In the genomic region with DNA sequence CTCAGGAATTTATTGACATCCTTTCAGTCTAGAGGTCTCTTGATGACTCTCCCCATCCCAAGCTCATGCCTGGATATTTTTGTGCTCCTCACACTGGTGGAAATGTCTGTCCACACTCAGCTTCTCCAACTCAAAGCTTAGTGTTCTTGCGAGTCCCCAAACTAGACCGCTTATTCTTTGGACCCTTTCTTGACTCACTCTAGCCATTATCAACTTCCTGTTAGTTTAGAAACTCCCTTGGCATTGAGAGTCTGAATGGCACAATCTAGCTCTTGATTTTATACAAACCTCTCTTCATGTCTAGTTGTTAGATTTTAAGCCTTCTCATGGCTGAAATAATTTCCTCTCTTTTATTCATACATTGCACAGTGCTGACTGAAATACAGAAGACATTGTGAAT, we compare ENCODE assay signal across 17 cellular contexts. TPM values are rescaled to one million over a fixed set of nuclear protein-coding genes. Genes with fewer than 3 reads are reported as not detected.
DNase-seq lines count a peak whose midpoint lies in the region; ATAC-seq and TF ChIP-seq lines count a peak whose summit lies in the region.
"Had no signal": no experiment of that assay in that cellular context is flagged by ENCODE, and none has a peak within 500 bp of the region (broad histone marks: within the 10 kb centered on the region; RNA-seq: fewer than 3 reads in every experiment).

No MANE protein-coding gene starts in this region.

- no peak overlapping the region for H3K27ac ChIP-seq in CD8-positive, alpha-beta memory T cell (ENCODE audit: low read depth, low read length)
- no peak overlapping the region for H3K27ac ChIP-seq in tibial nerve
- H3K27ac ChIP-seq: BLaER1, PC-9 had no signal

- H3K4me3 ChIP-seq in CD8-positive, alpha-beta memory T cell (ENCODE audit: low read length) = no peak overlapping the region
- H3K4me3 ChIP-seq in H7 (ENCODE audit: insufficient read depth, low read depth, low read length) = no peak overlapping the region
- H3K4me3 ChIP-seq in tibial nerve = no peak overlapping the region
- H3K4me3 ChIP-seq: BLaER1, GM23338, PC-9 had no signal

- H3K4me1 Mint-ChIP-seq in activated CD8-positive, alpha-beta memory T cell treated with anti-CD3 and anti-CD28 coated beads, Interleukin-2, amount 10 ng/mL, durations not matched to agents 7 days and 5 days = peaks cover 85% of the 10 kb centered on the region
- H3K4me1 Mint-ChIP-seq in CD8-positive, alpha-beta memory T cell = peaks cover 83 to 96% (median 93%) of the 10 kb centered on the region in 3 donors
- H3K4me1 Mint-ChIP-seq in activated T-helper 17 cell treated with anti-CD3 and anti-CD28 coated beads, Interleukin-2, amount 50 U/mL, for 72 hours = peaks cover 57% of the 10 kb centered on the region
- peaks cover 27% of the 10 kb centered on the region for H3K4me1 Mint-ChIP-seq in memory B cell

- no peak for TF ChIP-seq EP300 in tibial nerve (IDR thresholded peaks at IDR 0.05)

- H3K9me3 Mint-ChIP-seq in activated CD8-positive, alpha-beta memory T cell treated with anti-CD3 and anti-CD28 coated beads, Interleukin-2, amount 10 ng/mL, durations not matched to agents 7 days and 5 days (ENCODE audit: low read depth) = no peaks in the 10 kb centered on the region
- H3K9me3 Mint-ChIP-seq in CD8-positive, alpha-beta memory T cell = no peaks in the 10 kb centered on the region
- H3K9me3 Mint-ChIP-seq in activated T-helper 17 cell treated with anti-CD3 and anti-CD28 coated beads, Interleukin-2, amount 50 U/mL, for 72 hours = no peaks in the 10 kb centered on the region
- H3K9me3 Mint-ChIP-seq in memory B cell = no peaks in the 10 kb centered on the region
- H3K9me3 Mint-ChIP-seq: GM23338 had no signal

- no peak overlapping the region for H3K4me3 Mint-ChIP-seq in activated CD8-positive, alpha-beta memory T cell treated with anti-CD3 and anti-CD28 coated beads, Interleukin-2, amount 10 ng/mL, durations not matched to agents 7 days and 5 days
- peak overlapping the region in 5 of 7 donors; percentile 5 to 58 (median 40) for H3K4me3 Mint-ChIP-seq in CD8-positive, alpha-beta memory T cell
- H3K4me3 Mint-ChIP-seq in activated T-helper 17 cell treated with anti-CD3 and anti-CD28 coated beads, Interleukin-2, amount 50 U/mL, for 72 hours = peak overlapping the region; percentile 15
- H3K4me3 Mint-ChIP-seq in memory B cell = no peak overlapping the region
- H3K4me3 Mint-ChIP-seq: GM23338 had no signal

- 72 to 78% methylated on average over 2 of the region's 2 CpGs for WGBS in tibial nerve, 2 donors

- no peak for TF ChIP-seq POLR2A in tibial nerve (IDR thresholded peaks at IDR 0.05)

- H3K27ac Mint-ChIP-seq in activated CD8-positive, alpha-beta memory T cell treated with anti-CD3 and anti-CD28 coated beads, Interleukin-2, amount 10 ng/mL, durations not matched to agents 7 days and 5 days = peak overlapping the region; percentile 81
- H3K27ac Mint-ChIP-seq in CD8-positive, alpha-beta memory T cell = peak overlapping the region; percentile 7 to 96 (median 86)
- H3K27ac Mint-ChIP-seq in activated T-helper 17 cell treated with anti-CD3 and anti-CD28 coated beads, Interleukin-2, amount 50 U/mL, for 72 hours = peak overlapping the region; percentile 10
- peak overlapping the region; percentile 73 for H3K27ac Mint-ChIP-seq in memory B cell
- H3K27ac Mint-ChIP-seq: GM23338 had no signal

- H3K36me3 ChIP-seq in CD8-positive, alpha-beta memory T cell (ENCODE audit: insufficient read depth, low read length) = no peaks in the 10 kb centered on the region
- no peaks in the 10 kb centered on the region for H3K36me3 ChIP-seq in H7 (replicated peaks; ENCODE audit: control insufficient read depth, insufficient read depth, low read length)
- peaks cover 0 to 12% (median 0%) of the 10 kb centered on the region in 3 donors for H3K36me3 ChIP-seq in tibial nerve
- H3K36me3 ChIP-seq: BLaER1 had no signal

- peak; percentile 11 for ATAC-seq in activated CD8-positive, alpha-beta memory T cell treated with anti-CD3 and anti-CD28 coated beads, Interleukin-2, amount 10 ng/mL, durations not matched to agents 7 days and 5 days
- no peak for ATAC-seq in activated T-helper 17 cell treated with anti-CD3 and anti-CD28 coated beads, Interleukin-2, amount 50 U/mL, for 72 hours (replicated peaks)
- no peak for ATAC-seq in memory B cell (ENCODE audit: low read depth)
- ATAC-seq: GM23338 had no signal

- no peak for TF ChIP-seq CTCF in tibial nerve (IDR thresholded peaks at IDR 0.05)

- peaks cover 56% of the 10 kb centered on the region for H3K4me1 ChIP-seq in CD8-positive, alpha-beta memory T cell (ENCODE audit: insufficient read depth, low read length)
- H3K4me1 ChIP-seq in tibial nerve = no peaks in the 10 kb centered on the region

- H3K27me3 ChIP-seq in CD8-positive, alpha-beta memory T cell (ENCODE audit: insufficient read depth, low read length, poor library complexity, severe bottlenecking) = no peaks in the 10 kb centered on the region
- H3K27me3 ChIP-seq in H7 (ENCODE audit: control insufficient read depth, insufficient read depth, low read length) (no peaks in the 10 kb centered on the region), tibial nerve (no peaks in the 10 kb centered on the region)
- H3K27me3 ChIP-seq: BLaER1 had no signal

- H3K36me3 Mint-ChIP-seq in activated CD8-positive, alpha-beta memory T cell treated with anti-CD3 and anti-CD28 coated beads, Interleukin-2, amount 10 ng/mL, durations not matched to agents 7 days and 5 days = peaks cover 62% of the 10 kb centered on the region
- peaks cover 6 to 58% (median 10%) of the 10 kb centered on the region in 3 donors for H3K36me3 Mint-ChIP-seq in CD8-positive, alpha-beta memory T cell
- H3K36me3 Mint-ChIP-seq in activated T-helper 17 cell treated with anti-CD3 and anti-CD28 coated beads, Interleukin-2, amount 50 U/mL, for 72 hours (ENCODE audit: low read depth) = peaks cover 39% of the 10 kb centered on the region
- H3K36me3 Mint-ChIP-seq in memory B cell = peaks cover 19% of the 10 kb centered on the region

- POLR2A ChIA-PET in CD8-positive, alpha-beta memory T cell (lab: Charles Lee) = interaction anchor here (0.6 to 1.4 kb wide), 5 partner anchors 13 to 99 kb away, joined by 3 to 7 read pairs (median 5); no protein-coding TSS in a partner anchor

- no peak for DNase-seq in activated CD8-positive, alpha-beta memory T cell treated with anti-CD3 and anti-CD28 coated beads, Interleukin-2, amount 10 ng/mL, durations not matched to agents 7 days and 5 days
- no peak for DNase-seq in activated CD8-positive, alpha-beta memory T cell treated with anti-CD3 and anti-CD28 coated beads, Interleukin-2, amount 50 U/mL, for 48 hours
- no peak for DNase-seq in CD8-positive, alpha-beta memory T cell
- DNase-seq in memory B cell (ENCODE audit: low spot score in 2 of 2) (no peak), H7 (no peak), tibial nerve (ENCODE audit: low spot score in 2 of 2) (no peak)
- DNase-seq in stimulated activated CD4-positive, alpha-beta T cell treated with anti-CD3 and anti-CD28 coated beads, Interleukin-4, amount 100 ng/mL, for 4 hours = no peak
- DNase-seq: KG1, NCI-H1417 treated with DMSO at 0.1 percent for 48 hours, NCI-H2029 treated with DMSO at 0.1 percent for 48 hours, NCI-H510A treated with DMSO at 0.1 percent for 48 hours, NCI-H82, PC-9 had no signal

- H3K27me3 Mint-ChIP-seq in activated CD8-positive, alpha-beta memory T cell treated with anti-CD3 and anti-CD28 coated beads, Interleukin-2, amount 10 ng/mL, durations not matched to agents 7 days and 5 days = no peaks in the 10 kb centered on the region
- peaks cover 0 to 2% of the 10 kb centered on the region in 2 donors for H3K27me3 Mint-ChIP-seq in CD8-positive, alpha-beta memory T cell
- no peaks in the 10 kb centered on the region for H3K27me3 Mint-ChIP-seq in activated T-helper 17 cell treated with anti-CD3 and anti-CD28 coated beads, Interleukin-2, amount 50 U/mL, for 72 hours
- no peaks in the 10 kb centered on the region for H3K27me3 Mint-ChIP-seq in memory B cell

- CTCF ChIA-PET in activated CD8-positive, alpha-beta memory T cell treated with anti-CD3 and anti-CD28 coated beads, Interleukin-2, amount 10 ng/mL, durations not matched to agents 7 days and 5 days (lab: Charles Lee) = interaction anchor here (0.9 to 10.9 kb wide), 6 partner anchors 9 to 22 kb away, joined by 3 to 156 read pairs (median 6); a partner anchor contains a TSS
- CTCF ChIA-PET in CD8-positive, alpha-beta memory T cell (lab: Charles Lee) = interaction anchor here (0.8 to 2.3 kb wide), 11 partner anchors 9 to 100 kb away, joined by 3 to 9 read pairs (median 4); a partner anchor contains a TSS

- no peaks in the 10 kb centered on the region for H3K9me3 ChIP-seq in CD8-positive, alpha-beta memory T cell (ENCODE audit: low read length)
- no peaks in the 10 kb centered on the region for H3K9me3 ChIP-seq in tibial nerve
- H3K9me3 ChIP-seq: BLaER1 had no signal

RNA-seq across cellular contexts. Expression of a gene that starts 19.6 kb away (rescaled TPM):
- 100 to 1,000 TPM; 129 to 367 TPM for total RNA-seq in activated CD8-positive, alpha-beta memory T cell treated with anti-CD3 and anti-CD28 coated beads, Interleukin-2, amount 10 ng/mL, durations not matched to agents 7 days and 5 days
- total RNA-seq in CD8-positive, alpha-beta memory T cell = 100 to 1,000 TPM; 185 TPM
- polyA plus RNA-seq in CD8-positive, alpha-beta memory T cell = 92.8 TPM
- total RNA-seq in activated T-helper 17 cell treated with anti-CD3 and anti-CD28 coated beads, Interleukin-2, amount 50 U/mL, for 72 hours = 10 to 100 TPM; 21.5 to 53.0 TPM
- total RNA-seq in H7 (2014; rRNA removed; shearing (Covaris generic)) = not detected in 2 replicates
- 1 to 10 TPM in 1 of 4 donors, under 1 TPM in 2, not detected in 1; 0.42 to 3.9 (median 0.60) TPM for total RNA-seq in tibial nerve
- total RNA-seq: A172, PC-9 had no signal

Comparison
In these comparisons a context has a peak if more than half of its experiments do, and no peak if none do; other contexts are left out.
1. H3K27ac Mint-ChIP-seq: peak in every context shown above with its lines; median percentile 86 in CD8-positive, alpha-beta memory T cell; 81 in activated CD8-positive, alpha-beta memory T cell treated with anti-CD3 and anti-CD28 coated beads, Interleukin-2, amount 10 ng/mL, durations not matched to agents 7 days and 5 days; 73 in memory B cell; 10 in activated T-helper 17 cell treated with anti-CD3 and anti-CD28 coated beads, Interleukin-2, amount 50 U/mL, for 72 hours.
2. H3K4me3 Mint-ChIP-seq: peak in CD8-positive, alpha-beta memory T cell (5 of 7) and activated T-helper 17 cell treated with anti-CD3 and anti-CD28 coated beads, Interleukin-2, amount 50 U/mL, for 72 hours (single experiment); none in activated CD8-positive, alpha-beta memory T cell treated with anti-CD3 and anti-CD28 coated beads, Interleukin-2, amount 10 ng/mL, durations not matched to agents 7 days and 5 days (single experiment) and memory B cell (single experiment).
3. RNA of a gene that starts 19.6 kb away (total RNA-seq): 129 to 367 TPM in activated CD8-positive, alpha-beta memory T cell treated with anti-CD3 and anti-CD28 coated beads, Interleukin-2, amount 10 ng/mL, durations not matched to agents 7 days and 5 days, 185 TPM in CD8-positive, alpha-beta memory T cell and 21.5 to 53.0 TPM in activated T-helper 17 cell treated with anti-CD3 and anti-CD28 coated beads, Interleukin-2, amount 50 U/mL, for 72 hours; 0.42 to 3.9 TPM in tibial nerve and not detected in H7; every median in the first group is over 4 times any median in the second.